8 cellular contexts compared by ENCODE assay signal in the genomic region with DNA sequence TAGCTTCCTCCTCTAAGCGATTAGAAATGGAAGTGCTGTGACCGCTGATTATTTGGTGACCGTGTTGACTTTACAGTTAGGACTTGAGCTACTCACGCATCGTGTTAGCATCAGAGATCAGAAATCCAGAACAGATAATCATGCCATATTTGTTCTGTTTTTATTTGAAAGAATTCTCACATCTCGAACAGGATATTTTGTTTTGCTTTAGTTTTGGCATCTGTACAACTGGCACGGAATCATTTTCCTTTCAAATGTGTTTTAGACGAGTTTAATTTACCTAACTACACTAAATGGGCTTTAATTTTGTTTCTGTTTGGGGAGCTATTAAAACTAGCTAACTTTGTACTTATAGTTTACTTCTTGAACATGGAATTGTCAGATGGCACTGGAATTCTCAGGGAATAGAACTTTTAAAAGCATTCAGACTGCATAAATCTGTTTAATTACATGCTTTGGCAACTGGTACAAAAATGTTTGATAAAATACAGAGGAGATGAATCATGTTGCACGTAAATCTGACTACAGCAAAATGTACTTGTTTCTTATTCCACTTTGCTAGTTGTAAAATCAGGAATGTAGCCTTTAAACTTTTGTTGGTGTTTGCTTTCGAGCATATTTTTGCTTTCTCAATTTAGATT.
DNase-seq lines count a peak whose midpoint lies in the region; ATAC-seq and TF ChIP-seq lines count a peak whose summit lies in the region.

No MANE protein-coding gene starts in this region.

- no peak for ATAC-seq in HG03442 (IDR thresholded peaks at IDR 0.05; ENCODE audit: unreplicated experiment)

- POLR2A ChIA-PET in AG04449 (lab: Yijun Ruan, JAX) = interaction anchor here (1.0 to 1.4 kb wide), 2 partner anchors 31 to 104 kb away, joined by 3 to 4 read pairs; no protein-coding TSS in a partner anchor
- POLR2A ChIA-PET in HEK293 (lab: Yijun Ruan, JAX) = interaction anchor here (0.6 to 0.8 kb wide), 2 partner anchors 14 kb away, joined by 3 to 8 read pairs; no protein-coding TSS in a partner anchor

- peak; percentile 28 for DNase-seq in AG04449 (ENCODE audit: low read depth, low spot score)
- peak; percentile 39 for DNase-seq in kidney tubule cell (ENCODE audit: low spot score)
- no peak for DNase-seq in tibial artery
- no peak for DNase-seq in hepatic stellate cell (ENCODE audit: low spot score)
- DNase-seq in HPDE6-E6E7 (ENCODE audit: extremely low spot score) = no peak

- H3K36me3 ChIP-seq in HEK293 (ENCODE audit: control insufficient read depth in 2 of 2, insufficient read depth in 1 of 2, low read length in 2 of 2) (peaks cover 7 to 20% of the 10 kb centered on the region in 2 experiments; a peak in 2 of 3 replicates), tibial artery (no peaks in the 10 kb centered on the region)

- H3K27ac ChIP-seq in HEK293 (ENCODE audit: extremely low read depth, low read depth, low read length) = peak overlapping the region; percentile 95
- peak overlapping the region; percentile 93 for H3K27ac ChIP-seq in angular gyrus (ENCODE audit: low read depth, low read length)
- H3K27ac ChIP-seq in tibial artery = peak overlapping the region; percentile 98

- peaks cover 5% of the 10 kb centered on the region; the same call in 1 of the 2 replicates for H3K4me1 ChIP-seq in HEK293 (ENCODE audit: control insufficient read depth, insufficient read depth, low read length)
- H3K4me1 ChIP-seq in tibial artery = peaks cover 0 to 63% (median 18%) of the 10 kb centered on the region in 4 donors

- intact Hi-C loops in tibial artery (cut with DNase I; ENCODE audit: low total_unique reads) = loop anchor here (10.0 kb wide), 1 partner anchor 822 kb away; the partner anchor contains the start of gene DNAJC10

- no peaks in the 10 kb centered on the region for H3K27me3 ChIP-seq in tibial artery

- TF ChIP-seq CTCF in AG04449 (IDR thresholded peaks at IDR 0.05; ENCODE audit: insufficient read depth, low read length, missing control alignments) (no peak), HEK293 (tag by site-specific recombination; IDR thresholded peaks at IDR 0.05) (no peak), tibial artery (IDR thresholded peaks at IDR 0.05) (no peak)

- H3K4me3 ChIP-seq in AG04449 (ENCODE audit: low read depth, low read length) (peak overlapping the region; percentile 92), HEK293 (ENCODE audit: low read depth, low read length) (peak overlapping the region; percentile 86), tibial artery (peak overlapping the region; percentile 93 to 97)

- H3K9me3 ChIP-seq in HEK293 (ENCODE audit: control insufficient read depth, insufficient read depth, low read depth, low read length) (no peaks in the 10 kb centered on the region), tibial artery (no peaks in the 10 kb centered on the region)

- CTCF ChIA-PET in AG04449 (lab: Yijun Ruan, JAX) = interaction anchor here (0.7 to 6.9 kb wide), 8 partner anchors 11 to 324 kb away, joined by 3 to 59 read pairs (median 4); no protein-coding TSS in a partner anchor
- CTCF ChIA-PET in HEK293 (lab: Yijun Ruan, JAX) = interaction anchor here (0.7 to 1.0 kb wide), 4 partner anchors 11 to 509 kb away, joined by 3 to 6 read pairs (median 4); no protein-coding TSS in a partner anchor

TF ChIP-seq in HEK293, 187 proteins besides CTCF, POLR2A, EP300 and RAD21 (continues in another document):
- no peak for TF ChIP-seq ZBTB1 (tag by site-specific recombination; IDR thresholded peaks at IDR 0.05)
- TF ChIP-seq, protein P1, sequence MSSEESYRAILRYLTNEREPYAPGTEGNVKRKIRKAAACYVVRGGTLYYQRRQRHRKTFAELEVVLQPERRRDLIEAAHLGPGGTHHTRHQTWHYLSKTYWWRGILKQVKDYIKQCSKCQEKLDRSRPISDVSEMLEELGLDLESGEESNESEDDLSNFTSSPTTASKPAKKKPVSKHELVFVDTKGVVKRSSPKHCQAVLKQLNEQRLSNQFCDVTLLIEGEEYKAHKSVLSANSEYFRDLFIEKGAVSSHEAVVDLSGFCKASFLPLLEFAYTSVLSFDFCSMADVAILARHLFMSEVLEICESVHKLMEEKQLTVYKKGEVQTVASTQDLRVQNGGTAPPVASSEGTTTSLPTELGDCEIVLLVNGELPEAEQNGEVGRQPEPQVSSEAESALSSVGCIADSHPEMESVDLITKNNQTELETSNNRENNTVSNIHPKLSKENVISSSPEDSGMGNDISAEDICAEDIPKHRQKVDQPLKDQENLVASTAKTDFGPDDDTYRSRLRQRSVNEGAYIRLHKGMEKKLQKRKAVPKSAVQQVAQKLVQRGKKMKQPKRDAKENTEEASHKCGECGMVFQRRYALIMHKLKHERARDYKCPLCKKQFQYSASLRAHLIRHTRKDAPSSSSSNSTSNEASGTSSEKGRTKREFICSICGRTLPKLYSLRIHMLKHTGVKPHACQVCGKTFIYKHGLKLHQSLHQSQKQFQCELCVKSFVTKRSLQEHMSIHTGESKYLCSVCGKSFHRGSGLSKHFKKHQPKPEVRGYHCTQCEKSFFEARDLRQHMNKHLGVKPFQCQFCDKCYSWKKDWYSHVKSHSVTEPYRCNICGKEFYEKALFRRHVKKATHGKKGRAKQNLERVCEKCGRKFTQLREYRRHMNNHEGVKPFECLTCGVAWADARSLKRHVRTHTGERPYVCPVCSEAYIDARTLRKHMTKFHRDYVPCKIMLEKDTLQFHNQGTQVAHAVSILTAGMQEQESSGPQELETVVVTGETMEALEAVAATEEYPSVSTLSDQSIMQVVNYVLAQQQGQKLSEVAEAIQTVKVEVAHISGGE (tag by site-specific recombination; conservative IDR thresholded peaks at IDR 0.05; ENCODE audit: low read depth) = 0 out of 2 replicates have a peak, but pooled peaks have one; percentile 0
- no peak for TF ChIP-seq ZNF184 (tag by site-specific recombination; IDR thresholded peaks at IDR 0.05)
- TF ChIP-seq GLIS2 (tag by site-specific recombination; IDR thresholded peaks at IDR 0.05) = no peak
- TF ChIP-seq ZNF571 (tag by site-specific recombination; IDR thresholded peaks at IDR 0.05) = no peak
- TF ChIP-seq OSR2 (tag by site-specific recombination; IDR thresholded peaks at IDR 0.05) = no peak
- TF ChIP-seq ZNF416 (tag by site-specific recombination; IDR thresholded peaks at IDR 0.05) = no peak
- no peak for TF ChIP-seq HOXC10 (CRISPR knock-in tag; IDR thresholded peaks at IDR 0.05)
- peak; percentile 73 for TF ChIP-seq PRDM6 (tag by site-specific recombination; IDR thresholded peaks at IDR 0.05)
- TF ChIP-seq, protein P2, sequence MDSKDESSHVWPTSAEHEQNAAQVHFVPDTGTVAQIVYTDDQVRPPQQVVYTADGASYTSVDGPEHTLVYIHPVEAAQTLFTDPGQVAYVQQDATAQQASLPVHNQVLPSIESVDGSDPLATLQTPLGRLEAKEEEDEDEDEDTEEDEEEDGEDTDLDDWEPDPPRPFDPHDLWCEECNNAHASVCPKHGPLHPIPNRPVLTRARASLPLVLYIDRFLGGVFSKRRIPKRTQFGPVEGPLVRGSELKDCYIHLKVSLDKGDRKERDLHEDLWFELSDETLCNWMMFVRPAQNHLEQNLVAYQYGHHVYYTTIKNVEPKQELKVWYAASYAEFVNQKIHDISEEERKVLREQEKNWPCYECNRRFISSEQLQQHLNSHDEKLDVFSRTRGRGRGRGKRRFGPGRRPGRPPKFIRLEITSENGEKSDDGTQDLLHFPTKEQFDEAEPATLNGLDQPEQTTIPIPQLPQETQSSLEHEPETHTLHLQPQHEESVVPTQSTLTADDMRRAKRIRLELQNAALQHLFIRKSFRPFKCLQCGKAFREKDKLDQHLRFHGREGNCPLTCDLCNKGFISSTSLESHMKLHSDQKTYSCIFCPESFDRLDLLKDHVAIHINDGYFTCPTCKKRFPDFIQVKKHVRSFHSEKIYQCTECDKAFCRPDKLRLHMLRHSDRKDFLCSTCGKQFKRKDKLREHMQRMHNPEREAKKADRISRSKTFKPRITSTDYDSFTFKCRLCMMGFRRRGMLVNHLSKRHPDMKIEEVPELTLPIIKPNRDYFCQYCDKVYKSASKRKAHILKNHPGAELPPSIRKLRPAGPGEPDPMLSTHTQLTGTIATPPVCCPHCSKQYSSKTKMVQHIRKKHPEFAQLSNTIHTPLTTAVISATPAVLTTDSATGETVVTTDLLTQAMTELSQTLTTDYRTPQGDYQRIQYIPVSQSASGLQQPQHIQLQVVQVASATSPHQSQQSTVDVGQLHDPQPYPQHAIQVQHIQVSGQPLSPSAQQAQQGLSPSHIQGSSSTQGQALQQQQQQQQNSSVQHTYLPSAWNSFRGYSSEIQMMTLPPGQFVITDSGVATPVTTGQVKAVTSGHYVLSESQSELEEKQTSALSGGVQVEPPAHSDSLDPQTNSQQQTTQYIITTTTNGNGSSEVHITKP (tag by site-specific recombination; IDR thresholded peaks at IDR 0.05) = no peak
- TF ChIP-seq ZNF658 (tag by site-specific recombination; IDR thresholded peaks at IDR 0.05) = no peak
- TF ChIP-seq ZBTB44 (tag by site-specific recombination; IDR thresholded peaks at IDR 0.05) = no peak
- no peak for TF ChIP-seq ZNF791 (tag by site-specific recombination; IDR thresholded peaks at IDR 0.05)
- no peak for TF ChIP-seq ZNF16 (tag by site-specific recombination; IDR thresholded peaks at IDR 0.05; ENCODE audit: low read depth)

Comparison
In these comparisons a context has a peak if more than half of its experiments do, and no peak if none do; other contexts are left out.
1. DNase-seq: peak in AG04449 (single experiment) and kidney tubule cell (single experiment); none in tibial artery (0 of 2), hepatic stellate cell (single experiment) and HPDE6-E6E7 (single experiment).
2. Peak in every context shown above with its lines, with median percentiles within 50 percentile points of each other: H3K4me3 ChIP-seq and H3K27ac ChIP-seq.